ENCODE assay signal across 8 cellular contexts in the genomic region with DNA sequence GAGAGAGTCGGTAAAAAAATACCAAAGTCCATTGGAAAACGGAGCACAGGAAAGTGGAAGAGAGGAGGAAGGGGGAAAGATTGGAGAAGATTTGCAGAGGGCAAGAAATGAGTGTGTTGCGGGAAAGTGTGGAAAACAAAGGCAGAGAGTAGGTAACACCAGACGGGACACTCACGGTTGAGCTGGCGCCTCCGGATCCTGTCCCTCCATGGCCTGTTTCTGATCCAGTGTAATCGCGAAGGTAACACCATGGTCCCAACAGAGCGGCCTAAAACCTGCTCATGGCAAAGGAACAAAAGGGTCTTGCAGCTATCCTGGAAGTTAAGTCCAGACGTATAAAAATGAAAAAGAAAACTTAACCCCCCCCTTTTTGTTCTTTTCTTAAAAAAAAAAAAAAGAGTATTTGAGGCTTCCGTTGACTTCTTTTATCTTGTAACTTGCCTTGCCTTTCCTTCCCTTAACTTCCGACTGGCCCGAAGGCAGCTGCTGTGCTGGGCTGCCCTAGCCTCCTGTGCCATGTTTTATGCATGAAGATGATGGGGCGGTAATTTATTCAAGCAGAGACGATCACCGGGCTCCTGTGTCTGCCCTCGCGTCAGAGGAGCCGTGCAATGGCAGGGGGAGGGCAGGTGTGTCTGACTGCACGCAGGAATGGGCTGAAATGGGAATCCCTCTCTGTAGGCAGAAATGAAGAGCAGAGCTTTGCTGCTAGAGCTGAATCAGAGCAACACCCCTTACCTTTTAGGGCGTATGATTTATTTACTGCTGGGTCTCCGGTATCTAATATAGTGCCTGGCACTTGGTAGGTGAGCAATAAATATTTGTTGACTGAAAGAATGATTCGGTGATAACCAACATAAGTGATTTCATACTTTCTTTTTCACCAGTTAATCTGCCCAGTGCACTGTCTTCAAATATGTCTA.
DNase-seq lines count a peak whose midpoint lies in the region; ATAC-seq, FAIRE-seq and TF ChIP-seq lines count a peak whose summit lies in the region.

No MANE protein-coding gene starts in this region.

- no peak overlapping the region for H3K56ac ChIP-seq in IMR-90 (ENCODE audit: extremely low read depth, insufficient read depth, low read length)

- in situ Hi-C loops in IMR-90 (cut with MboI; ENCODE audit: low sequenced_read_pairs): no loop called here

- no peak overlapping the region for H3K9ac ChIP-seq in IMR-90 (ENCODE audit: low read depth, low read length)

- no peak for FAIRE-seq in D721Med (lab: Jason Lieb, UNC)

- H3K27ac Mint-ChIP-seq in natural killer cell: peak overlapping the region; percentile 99 to 100

- H4K5ac ChIP-seq in IMR-90 (ENCODE audit: low read depth, low read length): no peak overlapping the region

- H3K23ac ChIP-seq in IMR-90 (ENCODE audit: low read depth, low read length): no peak overlapping the region

- POLR2A ChIA-PET in IMR-90 (lab: Charles Lee; ENCODE audit: unreplicated experiment): no interaction called here

- no peak for TF ChIP-seq RAD21 in IMR-90 (IDR thresholded peaks at IDR 0.05; ENCODE audit: low read length)

- H2AK9ac ChIP-seq in IMR-90 (replicated peaks; ENCODE audit: low read depth, low read length, poor library complexity): no peak overlapping the region

- H3K4me3 ChIP-seq in IMR-90 (ENCODE audit: insufficient read depth, low read depth, low read length): no peak overlapping the region
- H3K4me3 ChIP-seq in body of pancreas: no peak overlapping the region

- no peaks in the 10 kb centered on the region for H3K9me3 ChIP-seq in IMR-90 (ENCODE audit: control insufficient read depth, insufficient read depth, low read length)
- no peaks in the 10 kb centered on the region for H3K9me3 ChIP-seq in body of pancreas

- H3K4ac ChIP-seq in IMR-90 (ENCODE audit: low read depth, low read length): 0 out of 2 replicates have a peak overlapping the region, but pooled peaks have one; percentile 11

- H3K79me1 ChIP-seq in IMR-90 (ENCODE audit: low read depth in 1 of 2, low read length in 2 of 2): no peaks in the 10 kb centered on the region

- 0 out of 2 replicates have a peak overlapping the region, but pooled peaks have one; percentile 45 for H2BK120ac ChIP-seq in IMR-90 (ENCODE audit: low read depth, low read length)

- H3K4me1 ChIP-seq in IMR-90 (ENCODE audit: control insufficient read depth, insufficient read depth, low read length) (peaks cover 4% of the 10 kb centered on the region; the same call in 1 of the 2 replicates), body of pancreas (no peaks in the 10 kb centered on the region)

- WGBS in IMR-90 (ENCODE audit: extremely low coverage in 2 of 2, insufficient read length in 1 of 2), 2 experiments: 93% methylated on average over 4 of the region's 24 CpGs; no CpG with 5 or more reads in 1 of the 2 experiments
- 70 to 85% methylated on average over 24 of the region's 24 CpGs for WGBS in body of pancreas, 2 donors

- no peak for TF ChIP-seq POLR2A in IMR-90 (IDR thresholded peaks at IDR 0.05; ENCODE audit: low read depth, low read length)
- TF ChIP-seq POLR2A in body of pancreas (IDR thresholded peaks at IDR 0.05): no peak

- no peak for DNase-seq in IMR-90
- peak; percentile 40 for DNase-seq in activated T-cell treated with anti-CD3 and anti-CD28 coated beads, Interleukin-2, amount 50 U/mL, for 4 hours
- no peak for DNase-seq in natural killer cell
- no peak for DNase-seq in D721Med (ENCODE audit: insufficient read length, low spot score)
- no peak for DNase-seq in body of pancreas
- no peak for DNase-seq in NCI-H2107 treated with DMSO at 0.1 percent for 48 hours (lab: John Stamatoyannopoulos, UW; ENCODE audit: unreplicated experiment)
- no peak for DNase-seq in head of caudate nucleus

- no peak overlapping the region for H3K27ac ChIP-seq in IMR-90 (ENCODE audit: insufficient read depth, low read length)
- no peak overlapping the region for H3K27ac ChIP-seq in body of pancreas

- intact Hi-C loops in IMR-90 (cut with micrococcal nuclease): no loop called here
- intact Hi-C loops in natural killer cell (cut with micrococcal nuclease): no loop called here
- intact Hi-C loops in body of pancreas (cut with DNase I): no loop called here
- intact Hi-C loops in head of caudate nucleus (cut with DNase I): no loop called here

- H2BK5ac ChIP-seq in IMR-90 (ENCODE audit: low read depth, low read length, poor library complexity, severe bottlenecking): no peak overlapping the region

- H3K4me3 Mint-ChIP-seq in activated T-cell treated with anti-CD3 and anti-CD28 coated beads, Interleukin-2, amount 50 U/mL, for 4 hours: peak overlapping the region; percentile 95
- H3K4me3 Mint-ChIP-seq in natural killer cell: peak overlapping the region; percentile 100

- no peaks in the 10 kb centered on the region for H4K20me1 ChIP-seq in IMR-90 (ENCODE audit: insufficient read depth, low read length)

- H3K36me3 Mint-ChIP-seq in activated T-cell treated with anti-CD3 and anti-CD28 coated beads, Interleukin-2, amount 50 U/mL, for 4 hours (ENCODE audit: insufficient read depth): no peaks in the 10 kb centered on the region
- peaks cover 6% of the 10 kb centered on the region for H3K36me3 Mint-ChIP-seq in natural killer cell

- no peak overlapping the region for H4K91ac ChIP-seq in IMR-90 (ENCODE audit: insufficient read depth, low read depth, low read length)

- H3K36me3 ChIP-seq in IMR-90 (ENCODE audit: control insufficient read depth, insufficient read depth, low read length): no peaks in the 10 kb centered on the region
- no peaks in the 10 kb centered on the region for H3K36me3 ChIP-seq in body of pancreas (replicated peaks in 1 of 2; ENCODE audit: insufficient read depth in 1 of 2, low read depth in 2 of 2)

- peak; percentile 76 for ATAC-seq in GM19023 (IDR thresholded peaks at IDR 0.05; ENCODE audit: unreplicated experiment)
- no peak for ATAC-seq in IMR-90 (ENCODE audit: low read depth)
- peak; percentile 41 to 63 for ATAC-seq in activated T-cell treated with anti-CD3 and anti-CD28 coated beads, Interleukin-2, amount 50 U/mL, for 4 hours
- peak; percentile 46 to 62 (median 62) for ATAC-seq in natural killer cell
- no peak for ATAC-seq in body of pancreas

- BruUV-seq in IMR-90 (replicated peaks; lab: Mats Ljungman, UMichigan): no TSS peak

- H3K14ac ChIP-seq in IMR-90 (replicated peaks; ENCODE audit: low read depth, low read length): no peak overlapping the region

- no peaks in the 10 kb centered on the region for H3K9me3 Mint-ChIP-seq in activated T-cell treated with anti-CD3 and anti-CD28 coated beads, Interleukin-2, amount 50 U/mL, for 4 hours
- no peaks in the 10 kb centered on the region for H3K9me3 Mint-ChIP-seq in natural killer cell

- dilution Hi-C loops in IMR-90 (cut with HindIII; ENCODE audit: low sequenced_read_pairs, unreplicated experiment): no loop called here

- H3K27me3 ChIP-seq in IMR-90 (ENCODE audit: control insufficient read depth, insufficient read depth, low read length) (no peaks in the 10 kb centered on the region), body of pancreas (no peaks in the 10 kb centered on the region)

- no peak overlapping the region for H3K18ac ChIP-seq in IMR-90 (ENCODE audit: low read depth, low read length)

- H4K8ac ChIP-seq in IMR-90 (ENCODE audit: low read depth in 2 of 2, low read length in 2 of 2): no peak overlapping the region; a peak in 1 of 4 replicates

- H2BK20ac ChIP-seq in IMR-90 (ENCODE audit: low read depth, low read length): no peak overlapping the region

- CTCF ChIA-PET in IMR-90 (lab: Yijun Ruan, JAX): interaction anchor here (0.7 kb wide), 1 partner anchor 131 kb away, joined by 3 read pairs; no protein-coding TSS in a partner anchor

- no peak overlapping the region for H2BK15ac ChIP-seq in IMR-90 (ENCODE audit: low read depth, low read length)

- no peak overlapping the region for H3K4me2 ChIP-seq in IMR-90 (ENCODE audit: low read depth, low read length)

- no peak overlapping the region for H2AFZ ChIP-seq in IMR-90 (replicated peaks; ENCODE audit: low read length, poor library complexity)

- peaks cover 63% of the 10 kb centered on the region for H3K4me1 Mint-ChIP-seq in activated T-cell treated with anti-CD3 and anti-CD28 coated beads, Interleukin-2, amount 50 U/mL, for 4 hours (ENCODE audit: low read depth)
- H3K4me1 Mint-ChIP-seq in natural killer cell: peaks cover 50 to 61% of the 10 kb centered on the region in 2 donors

- no peaks in the 10 kb centered on the region for H3K27me3 Mint-ChIP-seq in activated T-cell treated with anti-CD3 and anti-CD28 coated beads, Interleukin-2, amount 50 U/mL, for 4 hours (ENCODE audit: low read depth)
- peaks cover 0 to 2% of the 10 kb centered on the region in 2 donors for H3K27me3 Mint-ChIP-seq in natural killer cell (ENCODE audit: low read depth in 2 of 2)

- TF ChIP-seq CTCF in IMR-90 (conservative IDR thresholded peaks at IDR 0.05; ENCODE audit: low read depth, low read length): no peak
- no peak for TF ChIP-seq CTCF in natural killer cell (IDR thresholded peaks at IDR 0.05)
- no peak for TF ChIP-seq CTCF in D721Med (IDR thresholded peaks at IDR 0.05; ENCODE audit: insufficient read depth, missing control alignments)
- TF ChIP-seq CTCF in body of pancreas (IDR thresholded peaks at IDR 0.05): no peak

- H3K9me1 ChIP-seq in IMR-90 (ENCODE audit: insufficient read depth, low read length): peaks cover 4% of the 10 kb centered on the region; the same call in 1 of the 2 replicates

- peak overlapping the region; percentile 43 for H2AK5ac ChIP-seq in IMR-90 (ENCODE audit: low read depth, low read length)

TF ChIP-seq in IMR-90, 13 proteins besides CTCF, POLR2A, EP300 and RAD21 (continues in another document):
- no peak for TF ChIP-seq SMC3 (IDR thresholded peaks at IDR 0.05; ENCODE audit: low read depth, low read length)
- TF ChIP-seq RFX5 (IDR thresholded peaks at IDR 0.05; ENCODE audit: low read depth, low read length): no peak
- TF ChIP-seq MAZ (IDR thresholded peaks at IDR 0.05; ENCODE audit: borderline replicate concordance, low read depth, low read length): no peak
- TF ChIP-seq FOS (IDR thresholded peaks at IDR 0.05; ENCODE audit: low read depth, low read length): no peak
- no peak for TF ChIP-seq BHLHE40 (IDR thresholded peaks at IDR 0.05; ENCODE audit: low read depth, low read length)
- no peak for TF ChIP-seq CHD1 (IDR thresholded peaks at IDR 0.05; ENCODE audit: low read depth, low read length)
- TF ChIP-seq MAFK (IDR thresholded peaks at IDR 0.05; ENCODE audit: low read depth, low read length): no peak
- no peak for TF ChIP-seq ELK1 (IDR thresholded peaks at IDR 0.05; ENCODE audit: borderline replicate concordance, low read depth, low read length)

Comparison
In these comparisons a context has a peak if more than half of its experiments do, and no peak if none do; other contexts are left out.
1. ATAC-seq: peak in GM19023 (single experiment), activated T-cell treated with anti-CD3 and anti-CD28 coated beads, Interleukin-2, amount 50 U/mL, for 4 hours (2 of 2) and natural killer cell (3 of 3); none in IMR-90 (single experiment) and body of pancreas (single experiment).